21 cellular contexts compared by ENCODE assay signal in genomic region chr18:49890041-49890440, GRCh38.
DNase-seq lines count a peak whose midpoint lies in the region; TF ChIP-seq lines count a peak whose summit lies in the region.
"Had no signal": no experiment of that assay in that cellular context is flagged by ENCODE, and none has a peak within 500 bp of the region (broad histone marks: within the 10 kb centered on the region; RNA-seq: fewer than 3 reads in every experiment).

No MANE protein-coding gene starts in this region.

- H3K9me3 ChIP-seq in HEK293 (ENCODE audit: control insufficient read depth, insufficient read depth, low read depth, low read length) (no peaks in the 10 kb centered on the region), endodermal cell (ENCODE audit: control insufficient read depth, low read length) (no peaks in the 10 kb centered on the region)
- H3K9me3 ChIP-seq: BE2C had no signal

- H3K4me1 ChIP-seq in HEK293 (ENCODE audit: control insufficient read depth, insufficient read depth, low read length): no peaks in the 10 kb centered on the region
- peaks cover 17% of the 10 kb centered on the region for H3K4me1 ChIP-seq in endodermal cell (ENCODE audit: control insufficient read depth, insufficient read depth, low read length)
- H3K4me1 ChIP-seq: BE2C had no signal

- H3K36me3 ChIP-seq in HEK293 (ENCODE audit: control insufficient read depth in 2 of 2, insufficient read depth in 1 of 2, low read length in 2 of 2) (no peaks in the 10 kb centered on the region), endodermal cell (ENCODE audit: control insufficient read depth, insufficient read depth, low read length) (no peaks in the 10 kb centered on the region)
- H3K36me3 ChIP-seq: BE2C had no signal

- no peak overlapping the region for H3K9ac ChIP-seq in endodermal cell (ENCODE audit: extremely low read depth, low read length, poor library complexity, severe bottlenecking)

- no peaks in the 10 kb centered on the region for H3K36me3 Mint-ChIP-seq in endodermal cell (ENCODE audit: low read depth)

- CTCF ChIA-PET in HEK293 (lab: Yijun Ruan, JAX): interaction anchor here (0.5 kb wide), 1 partner anchor 32 kb away, joined by 4 read pairs; no protein-coding TSS in a partner anchor

- peak; percentile 75 for DNase-seq in NCI-H2107 (lab: John Stamatoyannopoulos, UW)
- peak; percentile 14 for DNase-seq in NCI-H2196 treated with DMSO at 0.1 percent for 48 hours (lab: John Stamatoyannopoulos, UW; ENCODE audit: unreplicated experiment)
- DNase-seq in endodermal cell: peak; percentile 60
- DNase-seq in activated CD4-positive, alpha-beta T cell treated with anti-CD3 and anti-CD28 coated beads, Interleukin-2, amount 50 U/mL, for 4 hours: no peak
- DNase-seq in NCI-H1694 (lab: John Stamatoyannopoulos, UW): no peak
- no peak for DNase-seq in SW 1271 (lab: John Stamatoyannopoulos, UW)
- DNase-seq: BE2C, DND-41, HFFc6, KBM-7, MM.1S, NCI-H1092, NCI-H187, NCI-H2227 treated with DMSO at 0.1 percent for 48 hours, NCI-H524, PC-3, RPMI8226, SHP77, T-helper 17 cell had no signal

- peaks cover 55% of the 10 kb centered on the region for H3K4me1 Mint-ChIP-seq in endodermal cell
- H3K4me1 Mint-ChIP-seq: T-helper 17 cell had no signal

- TF ChIP-seq CTCF in HEK293 (tag by site-specific recombination; IDR thresholded peaks at IDR 0.05) (no peak), endodermal cell (conservative IDR thresholded peaks at IDR 0.05) (no peak)

- no peak overlapping the region for H3K27ac Mint-ChIP-seq in endodermal cell
- H3K27ac Mint-ChIP-seq: HFFc6, T-helper 17 cell had no signal

- H3K27me3 ChIP-seq in endodermal cell (ENCODE audit: control insufficient read depth, insufficient read depth, low read length, poor library complexity, severe bottlenecking): no peaks in the 10 kb centered on the region
- H3K27me3 ChIP-seq: BE2C had no signal

- H3K4me3 ChIP-seq in HEK293 (ENCODE audit: low read depth, low read length) (no peak overlapping the region), endodermal cell (ENCODE audit: low read length) (no peak overlapping the region)

- H3K27ac ChIP-seq in HEK293 (ENCODE audit: extremely low read depth, low read depth, low read length) (no peak overlapping the region), endodermal cell (ENCODE audit: low read depth, low read length) (no peak overlapping the region)
- H3K27ac ChIP-seq: HL-60 had no signal

- H3K9me3 Mint-ChIP-seq in endodermal cell: no peaks in the 10 kb centered on the region
- H3K9me3 Mint-ChIP-seq: HFFc6 had no signal

- peaks cover 14% of the 10 kb centered on the region for H3K27me3 Mint-ChIP-seq in endodermal cell (ENCODE audit: insufficient read depth)

- POLR2A ChIA-PET in HEK293 (lab: Yijun Ruan, JAX): interaction anchor here (0.5 kb wide), 1 partner anchor 31 kb away, joined by 5 read pairs; no protein-coding TSS in a partner anchor

- no peak overlapping the region for H3K4me3 Mint-ChIP-seq in endodermal cell
- H3K4me3 Mint-ChIP-seq: HFFc6, T-helper 17 cell had no signal

TF ChIP-seq in HEK293, 187 proteins besides CTCF, POLR2A, EP300 and RAD21:
- peak; percentile 44; the same call in 1 of the 2 replicates for TF ChIP-seq ZIC2 (tag by site-specific recombination; IDR thresholded peaks at IDR 0.05)
- no peak for TF ChIP-seq RBAK (tag by site-specific recombination; IDR thresholded peaks at IDR 0.05)
TF ChIP-seq in HEK293: peak in this region for 1.

Comparison
In these comparisons a context has a peak if more than half of its experiments do, and no peak if none do; other contexts are left out.
1. DNase-seq: peak in NCI-H2107 (single experiment), NCI-H2196 treated with DMSO at 0.1 percent for 48 hours (single experiment) and endodermal cell (single experiment); none in activated CD4-positive, alpha-beta T cell treated with anti-CD3 and anti-CD28 coated beads, Interleukin-2, amount 50 U/mL, for 4 hours (0 of 2), NCI-H1694 (single experiment) and SW 1271 (0 of 2).